Comparison of ENCODE assay signal across 13 cellular contexts in genomic region chr2:41934323-41935003, GRCh38.
DNase-seq lines count a peak whose midpoint lies in the region; ATAC-seq, FAIRE-seq and TF ChIP-seq lines count a peak whose summit lies in the region.
"Had no signal": no experiment of that assay in that cellular context is flagged by ENCODE, and none has a peak within 500 bp of the region (broad histone marks: within the 10 kb centered on the region; RNA-seq: fewer than 3 reads in every experiment).

No MANE protein-coding gene starts in this region.

- H3K4me1 ChIP-seq in ACC112 (ENCODE audit: control insufficient read depth, insufficient read depth, low read length, unreplicated experiment) (peaks cover 58% of the 10 kb centered on the region), pancreas (no peaks in the 10 kb centered on the region)
- H3K4me1 ChIP-seq: upper lobe of left lung had no signal

- FAIRE-seq in pancreas (lab: Jason Lieb, UNC): no peak

- ATAC-seq in left cardiac atrium (peak; percentile 27 to 41), pancreas (peak in 3 of 4 donors; percentile 24 to 49 (median 39)), HG02798 (IDR thresholded peaks at IDR 0.05; ENCODE audit: poor library complexity, unreplicated experiment) (no peak)

- no peak for TF ChIP-seq CTCF in pancreas (IDR thresholded peaks at IDR 0.05)

- H3K4me3 ChIP-seq in ACC112 (ENCODE audit: low read depth, low read length): peak overlapping the region; percentile 10
- no peak overlapping the region for H3K4me3 ChIP-seq in pancreas
- H3K4me3 ChIP-seq: dorsolateral prefrontal cortex, upper lobe of left lung had no signal

- WGBS in pancreas, 2 donors: 53 to 62% methylated on average over 10 of the region's 10 CpGs

- intact Hi-C loops in left cardiac atrium (cut with DNase I) (no loop called here), pancreas (cut with DNase I) (no loop called here)

- DNase-seq in amniotic epithelial cell (ENCODE audit: low read depth): peak; percentile 88
- DNase-seq in left cardiac atrium: peak; percentile 58
- DNase-seq in pancreas: no peak
- DNase-seq in C1 segment of cervical spinal cord (lab: John Stamatoyannopoulos, UW): no peak
- DNase-seq in putamen (ENCODE audit: low spot score): no peak
- DNase-seq in NOMO-1 treated with DMSO at 0.1 percent for 48 hours (lab: John Stamatoyannopoulos, UW; ENCODE audit: unreplicated experiment): no peak
- DNase-seq: dorsolateral prefrontal cortex, NCI-H2171 treated with DMSO at 0.1 percent for 48 hours, nephron progenitor cell, SHP77, upper lobe of left lung had no signal

- H3K36me3 ChIP-seq in ACC112 (ENCODE audit: insufficient read depth, low read length) (no peaks in the 10 kb centered on the region), pancreas (no peaks in the 10 kb centered on the region)
- H3K36me3 ChIP-seq: upper lobe of left lung had no signal

- H3K27me3 ChIP-seq in ACC112 (ENCODE audit: insufficient read depth, low read length) (no peaks in the 10 kb centered on the region), pancreas (no peaks in the 10 kb centered on the region)
- H3K27me3 ChIP-seq: upper lobe of left lung had no signal

- no peaks in the 10 kb centered on the region for H3K9me3 ChIP-seq in pancreas
- H3K9me3 ChIP-seq: upper lobe of left lung had no signal

- H2AFZ ChIP-seq in ACC112 (ENCODE audit: low read length, unreplicated experiment): peak overlapping the region; percentile 5

- H3K27ac ChIP-seq in ACC112 (ENCODE audit: low read depth, low read length) (peak overlapping the region; percentile 72), pancreas (no peak overlapping the region)

- no peaks in the 10 kb centered on the region for H3K79me2 ChIP-seq in ACC112 (ENCODE audit: control insufficient read depth, insufficient read depth, low read length, unreplicated experiment)

Comparison
In these comparisons a context has a peak if more than half of its experiments do, and no peak if none do; other contexts are left out.
1. DNase-seq: peak in amniotic epithelial cell (single experiment) and left cardiac atrium (single experiment); none in pancreas (0 of 6), C1 segment of cervical spinal cord (0 of 14), putamen (single experiment) and NOMO-1 treated with DMSO at 0.1 percent for 48 hours (single experiment).